8 cellular contexts compared by ENCODE assay signal in genomic region chr11:122756417-122756816, GRCh38.
DNase-seq lines count a peak whose midpoint lies in the region; ATAC-seq and TF ChIP-seq lines count a peak whose summit lies in the region.

No MANE protein-coding gene starts in this region.

- H3K4me1 Mint-ChIP-seq in activated CD4-positive, alpha-beta T cell treated with anti-CD3 and anti-CD28 coated beads for 36 hours: peaks cover 54% of the 10 kb centered on the region
- peaks cover 59% of the 10 kb centered on the region for H3K4me1 Mint-ChIP-seq in activated CD8-positive, alpha-beta T cell treated with anti-CD3 and anti-CD28 coated beads for 36 hours (ENCODE audit: low read depth)

- H3K9me3 Mint-ChIP-seq in activated CD4-positive, alpha-beta T cell treated with anti-CD3 and anti-CD28 coated beads for 36 hours (ENCODE audit: low read depth): no peaks in the 10 kb centered on the region
- no peaks in the 10 kb centered on the region for H3K9me3 Mint-ChIP-seq in activated CD8-positive, alpha-beta T cell treated with anti-CD3 and anti-CD28 coated beads for 36 hours

- POLR2A ChIA-PET in activated CD4-positive, alpha-beta T cell treated with anti-CD3 and anti-CD28 coated beads for 36 hours (lab: Charles Lee): no interaction called here
- POLR2A ChIA-PET in activated CD8-positive, alpha-beta T cell treated with anti-CD3 and anti-CD28 coated beads for 36 hours (lab: Charles Lee): interaction anchor here (0.8 kb wide), 1 partner anchor 38 kb away, joined by 3 read pairs; no protein-coding TSS in a partner anchor

- intact Hi-C loops in activated CD4-positive, alpha-beta T cell treated with anti-CD3 and anti-CD28 coated beads for 36 hours (cut with DNase I, micrococcal nuclease): no loop called here
- intact Hi-C loops in activated CD8-positive, alpha-beta T cell treated with anti-CD3 and anti-CD28 coated beads for 36 hours (cut with micrococcal nuclease): loop anchor here (2.0 to 5.0 kb wide), 3 partner anchors 34 to 124 kb away; partner anchors contain the start of gene UBASH3B

- peak; percentile 52 for DNase-seq in activated CD4-positive, alpha-beta T cell treated with anti-CD3 and anti-CD28 coated beads for 36 hours
- no peak for DNase-seq in activated CD4-positive, alpha-beta T cell treated with anti-CD3 and anti-CD28 coated beads for 48 hours
- DNase-seq in activated CD8-positive, alpha-beta T cell treated with anti-CD3 and anti-CD28 coated beads for 36 hours: peak; percentile 79
- peak; percentile 76 for DNase-seq in medulla oblongata (ENCODE audit: extremely low spot score)
- no peak for DNase-seq in NCI-H2081 treated with DMSO at 0.1 percent for 48 hours (lab: John Stamatoyannopoulos, UW)
- DNase-seq in kidney glomerular epithelial cell (lab: John Stamatoyannopoulos, UW): no peak
- DNase-seq in NCI-H345 (lab: John Stamatoyannopoulos, UW): no peak

- peak; percentile 47 for TF ChIP-seq CTCF in activated CD8-positive, alpha-beta T cell treated with anti-CD3 and anti-CD28 coated beads for 36 hours (IDR thresholded peaks at IDR 0.05)

- H3K36me3 Mint-ChIP-seq in activated CD4-positive, alpha-beta T cell treated with anti-CD3 and anti-CD28 coated beads for 36 hours (ENCODE audit: low read depth): no peaks in the 10 kb centered on the region
- peaks cover 2% of the 10 kb centered on the region for H3K36me3 Mint-ChIP-seq in activated CD8-positive, alpha-beta T cell treated with anti-CD3 and anti-CD28 coated beads for 36 hours (ENCODE audit: low read depth)

- no peak overlapping the region for H3K4me3 Mint-ChIP-seq in activated CD4-positive, alpha-beta T cell treated with anti-CD3 and anti-CD28 coated beads for 36 hours
- H3K4me3 Mint-ChIP-seq in activated CD8-positive, alpha-beta T cell treated with anti-CD3 and anti-CD28 coated beads for 36 hours: no peak overlapping the region

- no peak for ATAC-seq in activated CD4-positive, alpha-beta T cell treated with anti-CD3 and anti-CD28 coated beads for 36 hours
- peak; percentile 76 for ATAC-seq in HG03565 (IDR thresholded peaks at IDR 0.05; ENCODE audit: unreplicated experiment)
- ATAC-seq in activated CD8-positive, alpha-beta T cell treated with anti-CD3 and anti-CD28 coated beads for 36 hours: peak; percentile 87

- H3K27me3 Mint-ChIP-seq in activated CD4-positive, alpha-beta T cell treated with anti-CD3 and anti-CD28 coated beads for 36 hours: no peaks in the 10 kb centered on the region
- no peaks in the 10 kb centered on the region for H3K27me3 Mint-ChIP-seq in activated CD8-positive, alpha-beta T cell treated with anti-CD3 and anti-CD28 coated beads for 36 hours

- H3K27ac Mint-ChIP-seq in activated CD4-positive, alpha-beta T cell treated with anti-CD3 and anti-CD28 coated beads for 36 hours: no peak overlapping the region
- H3K27ac Mint-ChIP-seq in activated CD8-positive, alpha-beta T cell treated with anti-CD3 and anti-CD28 coated beads for 36 hours: peak overlapping the region; percentile 72

- CTCF ChIA-PET in activated CD4-positive, alpha-beta T cell treated with anti-CD3 and anti-CD28 coated beads for 36 hours (lab: Charles Lee): interaction anchor here (0.6 to 3.4 kb wide), 18 partner anchors 9 to 176 kb away, joined by 3 to 35 read pairs (median 5); no protein-coding TSS in a partner anchor
- CTCF ChIA-PET in activated CD8-positive, alpha-beta T cell treated with anti-CD3 and anti-CD28 coated beads for 36 hours (lab: Charles Lee): interaction anchor here (0.6 to 13.2 kb wide), 45 partner anchors 8 to 1102 kb away, joined by 3 to 149 read pairs (median 5); partner anchors contain the start of genes CRTAM and UBASH3B

Comparison
In these comparisons a context has a peak if more than half of its experiments do, and no peak if none do; other contexts are left out.
1. DNase-seq: peak in activated CD4-positive, alpha-beta T cell treated with anti-CD3 and anti-CD28 coated beads for 36 hours (single experiment), activated CD8-positive, alpha-beta T cell treated with anti-CD3 and anti-CD28 coated beads for 36 hours (single experiment) and medulla oblongata (single experiment); none in activated CD4-positive, alpha-beta T cell treated with anti-CD3 and anti-CD28 coated beads for 48 hours (single experiment), NCI-H2081 treated with DMSO at 0.1 percent for 48 hours (single experiment), kidney glomerular epithelial cell (single experiment) and NCI-H345 (single experiment).